8 cellular contexts compared by ENCODE assay signal in the genomic region with DNA sequence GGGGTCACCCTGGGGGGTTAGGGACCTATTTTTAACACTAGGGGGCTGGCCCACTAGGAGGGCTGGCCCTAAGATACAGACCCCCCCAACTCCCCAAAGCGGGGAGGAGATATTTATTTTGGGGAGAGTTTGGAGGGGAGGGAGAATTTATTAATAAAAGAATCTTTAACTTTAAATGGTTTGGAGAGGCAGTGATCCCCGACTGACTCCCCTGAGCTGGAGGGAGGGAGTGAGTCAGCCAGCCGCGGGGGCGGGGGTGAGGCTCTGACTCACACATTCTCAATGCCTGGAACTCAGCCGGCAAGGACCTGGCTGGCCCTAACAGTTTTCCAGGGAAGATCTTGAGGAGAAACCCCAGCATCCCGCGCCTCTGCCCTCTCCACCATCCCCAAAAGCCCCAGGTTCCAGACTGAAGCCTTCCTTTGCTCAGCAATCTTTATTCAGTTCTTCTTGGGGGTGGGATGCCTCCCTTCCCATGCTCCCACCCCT. TPM values are rescaled to one million over a fixed set of nuclear protein-coding genes. Genes with fewer than 3 reads are reported as not detected.
DNase-seq lines count a peak whose midpoint lies in the region; ATAC-seq and TF ChIP-seq lines count a peak whose summit lies in the region.

No MANE protein-coding gene starts in this region.

- no peaks in the 10 kb centered on the region for H3K9me3 ChIP-seq in HUES48 (ENCODE audit: control insufficient read depth, insufficient read depth, low read length)
- no peaks in the 10 kb centered on the region for H3K9me3 ChIP-seq in breast epithelium

- H3K36me3 ChIP-seq in HUES48 (ENCODE audit: control insufficient read depth, insufficient read depth, low read length): peaks cover 20% of the 10 kb centered on the region
- H3K36me3 ChIP-seq in breast epithelium: no peaks in the 10 kb centered on the region

- H3K4me3 ChIP-seq in AG09309 (ENCODE audit: control insufficient read depth, low read depth, low read length): peak overlapping the region; percentile 82
- peak overlapping the region; percentile 98 for H3K4me3 ChIP-seq in HUES48 (ENCODE audit: low read depth, low read length)
- H3K4me3 ChIP-seq in breast epithelium: peak overlapping the region; percentile 52 to 88 (median 70)

- H3K27me3 ChIP-seq in HUES48 (ENCODE audit: control insufficient read depth, insufficient read depth, low read length): no peaks in the 10 kb centered on the region
- H3K27me3 ChIP-seq in breast epithelium: peaks cover 3 to 10% of the 10 kb centered on the region in 2 donors

- H3K9ac ChIP-seq in HUES48 (ENCODE audit: low read depth, low read length): peak overlapping the region; percentile 86

- ATAC-seq in activated B cell treated with CpG ODN at 0.5 μM for 24 hours (ENCODE audit: low read depth) (peak; percentile 18), HG03175 (IDR thresholded peaks at IDR 0.05; ENCODE audit: unreplicated experiment) (no peak), HG02571 (IDR thresholded peaks at IDR 0.05; ENCODE audit: unreplicated experiment) (no peak)

- H3K4me1 Mint-ChIP-seq in activated B cell treated with CpG ODN at 0.5 μM for 24 hours: peaks cover 49% of the 10 kb centered on the region

- TF ChIP-seq POLR2A in breast epithelium (IDR thresholded peaks at IDR 0.05): no peak

- H3K27ac ChIP-seq in HUES48 (ENCODE audit: low read depth, low read length) (peak overlapping the region; percentile 100), breast epithelium (peak overlapping the region; percentile 96 to 98)

- DNase-seq in AG09309 (ENCODE audit: low read depth) (peak; percentile 86), activated B cell treated with CpG ODN at 0.5 μM for 24 hours (peak; percentile 63), breast epithelium (ENCODE audit: low spot score in 2 of 2) (peak; percentile 92 to 96), iris pigment epithelial cell (ENCODE audit: low read depth) (peak; percentile 96)
- DNase-seq in stimulated activated CD4-positive, alpha-beta T cell treated with anti-CD3 and anti-CD28 coated beads, Interleukin-12 subunit alpha, Interleukin-12 subunit beta, amount 100 ng/mL, for 24 hours (ENCODE audit: low read depth in 2 of 2): peak; percentile 73 to 91

- TF ChIP-seq CTCF in AG09309 (IDR thresholded peaks at IDR 0.05; ENCODE audit: control insufficient read depth, insufficient read depth, low read depth, low read length, missing control alignments): no peak
- TF ChIP-seq CTCF in activated B cell treated with CpG ODN at 0.5 μM for 24 hours (IDR thresholded peaks at IDR 0.05): no peak
- peak in 1 of 3 donors; percentile 13 for TF ChIP-seq CTCF in breast epithelium (IDR thresholded peaks at IDR 0.05)

- H3K27me3 Mint-ChIP-seq in activated B cell treated with CpG ODN at 0.5 μM for 24 hours: no peaks in the 10 kb centered on the region

- H3K9me3 Mint-ChIP-seq in activated B cell treated with CpG ODN at 0.5 μM for 24 hours: no peaks in the 10 kb centered on the region

- CTCF ChIA-PET in activated B cell treated with CpG ODN at 0.5 μM for 24 hours (lab: Charles Lee): interaction anchor here (1.1 to 1.8 kb wide), 7 partner anchors 9 to 107 kb away, joined by 3 to 8 read pairs (median 5); no protein-coding TSS in a partner anchor

- POLR2A ChIA-PET in activated B cell treated with CpG ODN at 0.5 μM for 24 hours (lab: Charles Lee): interaction anchor here (0.6 to 3.9 kb wide), 5 partner anchors 9 to 113 kb away, joined by 3 to 40 read pairs (median 8); a partner anchor contains a TSS

- peak overlapping the region; percentile 92 for H3K4me3 Mint-ChIP-seq in activated B cell treated with CpG ODN at 0.5 μM for 24 hours

- H3K4me1 ChIP-seq in HUES48 (ENCODE audit: control insufficient read depth, insufficient read depth, low read length) (peaks cover 16% of the 10 kb centered on the region), breast epithelium (peaks cover 15 to 16% of the 10 kb centered on the region in 2 donors)

- intact Hi-C loops in activated B cell treated with CpG ODN at 0.5 μM for 24 hours (cut with micrococcal nuclease): loop anchor here (5.0 kb wide), 3 partner anchors 75 to 115 kb away; a partner anchor contains a TSS
- intact Hi-C loops in breast epithelium (cut with DNase I; ENCODE audit: low total_unique reads): no loop called here

- H3K27ac Mint-ChIP-seq in activated B cell treated with CpG ODN at 0.5 μM for 24 hours: peak overlapping the region; percentile 99

- H3K36me3 Mint-ChIP-seq in activated B cell treated with CpG ODN at 0.5 μM for 24 hours (ENCODE audit: low read depth): peaks cover 20% of the 10 kb centered on the region

RNA-seq across cellular contexts. Expression of a gene that starts 1.5 kb away (rescaled TPM):
- 17.7 and 20.4 TPM in 2 replicates for total RNA-seq in activated B cell treated with CpG ODN at 0.5 μM for 24 hours
- total RNA-seq in breast epithelium: 10 to 100 TPM in 2 of 3 donors, 1 to 10 TPM in 1; 8.8 to 26.5 (median 17.3) TPM

RNA-seq across cellular contexts. Expression of a gene that starts 1.6 kb away (rescaled TPM):
- 45.8 and 47.1 TPM in 2 replicates for total RNA-seq in activated B cell treated with CpG ODN at 0.5 μM for 24 hours
- total RNA-seq in breast epithelium: 10 to 100 TPM; 15.5 to 26.1 (median 18.4) TPM

RNA-seq across cellular contexts. Expression of a gene that starts 2.1 kb away (rescaled TPM):
- 0.47 and 1.0 TPM in 2 replicates for total RNA-seq in activated B cell treated with CpG ODN at 0.5 μM for 24 hours
- 10 to 100 TPM in 2 of 3 donors, 1 to 10 TPM in 1; 6.9 to 74.1 (median 36.7) TPM for total RNA-seq in breast epithelium

RNA-seq across cellular contexts. Expression of a gene that starts 4.3 kb away (rescaled TPM):
- total RNA-seq in activated B cell treated with CpG ODN at 0.5 μM for 24 hours (not detected in 2 replicates), breast epithelium (not detected)

RNA-seq across cellular contexts. Expression of a gene that starts 9.5 kb away (rescaled TPM):
- total RNA-seq in activated B cell treated with CpG ODN at 0.5 μM for 24 hours (not detected in 2 replicates), breast epithelium (under 1 TPM in 1 of 3 donors, not detected in 2; 0.15 TPM)
